In the genomic region with DNA sequence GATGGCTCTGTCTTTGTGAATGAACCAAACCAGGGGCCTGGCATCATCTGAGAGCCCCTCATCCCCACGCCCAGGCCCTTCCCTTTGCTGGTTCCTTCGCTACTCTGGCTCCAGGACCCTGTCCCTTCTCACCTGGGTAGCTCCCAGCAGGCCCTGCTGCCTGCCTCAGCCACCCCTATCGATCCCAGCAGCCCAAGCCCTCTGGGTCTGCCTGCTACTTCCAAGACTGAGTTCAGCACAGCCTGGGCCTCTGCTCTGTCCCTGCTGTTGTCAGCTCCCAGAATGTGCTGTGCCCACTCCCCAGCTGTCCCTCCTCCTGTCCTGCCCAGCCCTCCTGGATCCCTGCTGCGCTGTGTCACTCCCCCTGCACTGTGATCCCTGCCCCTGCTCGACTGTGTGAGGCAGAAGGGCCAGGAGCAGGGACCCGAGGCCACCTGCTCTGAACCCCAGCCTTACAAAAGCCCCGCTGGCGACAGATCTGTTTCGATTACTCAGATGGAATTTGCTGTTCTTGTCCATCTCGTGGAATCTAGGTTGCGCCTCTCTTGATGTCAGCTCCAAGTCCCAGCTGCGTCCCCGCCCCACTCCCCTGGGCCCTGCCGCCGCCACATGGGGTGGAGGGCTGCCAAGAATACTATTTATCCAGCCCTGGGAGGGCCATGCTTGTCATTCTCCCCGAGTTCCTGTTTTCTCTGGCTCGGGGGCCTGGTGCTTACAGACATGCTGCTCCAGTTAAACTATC, we compare ENCODE assay signal across 8 cellular contexts. TPM values are rescaled to one million over a fixed set of nuclear protein-coding genes. Genes with fewer than 3 reads are reported as not detected.
DNase-seq lines count a peak whose midpoint lies in the region; ATAC-seq and TF ChIP-seq lines count a peak whose summit lies in the region.

No MANE protein-coding gene starts in this region.

- H3K4me1 ChIP-seq in mucosa of descending colon (ENCODE audit: low read depth) (no peaks in the 10 kb centered on the region), vagina (peaks cover 19% of the 10 kb centered on the region)

- no peaks in the 10 kb centered on the region for H3K27me3 ChIP-seq in vagina

- H3K36me3 ChIP-seq in mucosa of descending colon (ENCODE audit: low read depth) (no peaks in the 10 kb centered on the region), vagina (peaks cover 0 to 39% of the 10 kb centered on the region in 2 donors)

- peak overlapping the region; percentile 89 for H3K27ac ChIP-seq in vagina

- H3K9me3 Mint-ChIP-seq in activated naive CD8-positive, alpha-beta T cell (ENCODE audit: low read depth) = no peaks in the 10 kb centered on the region
- H3K9me3 Mint-ChIP-seq in activated naive CD8-positive, alpha-beta T cell treated with anti-CD3 and anti-CD28 coated beads, Interleukin-2, amount 50 U/mL, for 24 hours = no peaks in the 10 kb centered on the region

- no peaks in the 10 kb centered on the region for H3K27me3 Mint-ChIP-seq in activated naive CD8-positive, alpha-beta T cell
- H3K27me3 Mint-ChIP-seq in activated naive CD8-positive, alpha-beta T cell treated with anti-CD3 and anti-CD28 coated beads, Interleukin-2, amount 50 U/mL, for 24 hours = no peaks in the 10 kb centered on the region

- H3K36me3 Mint-ChIP-seq in activated naive CD8-positive, alpha-beta T cell = peaks cover 3% of the 10 kb centered on the region
- H3K36me3 Mint-ChIP-seq in activated naive CD8-positive, alpha-beta T cell treated with anti-CD3 and anti-CD28 coated beads, Interleukin-2, amount 50 U/mL, for 24 hours (ENCODE audit: low read depth) = peaks cover 25% of the 10 kb centered on the region

- TF ChIP-seq CTCF in mucosa of descending colon (IDR thresholded peaks at IDR 0.05) (no peak), vagina (IDR thresholded peaks at IDR 0.05) (no peak)

- DNase-seq in activated naive CD8-positive, alpha-beta T cell treated with anti-CD3 and anti-CD28 coated beads, Interleukin-2, amount 50 U/mL, for 24 hours = no peak
- DNase-seq in mucosa of descending colon (peak in 2 of 3 donors; percentile 14 to 27), vagina (ENCODE audit: extremely low spot score in 2 of 2) (no peak), GOT3 (lab: John Stamatoyannopoulos, UW) (no peak), NAMALWA (ENCODE audit: low spot score) (no peak)

- peak overlapping the region; percentile 10 for H3K27ac Mint-ChIP-seq in activated naive CD8-positive, alpha-beta T cell
- H3K27ac Mint-ChIP-seq in activated naive CD8-positive, alpha-beta T cell treated with anti-CD3 and anti-CD28 coated beads, Interleukin-2, amount 50 U/mL, for 24 hours = no peak overlapping the region

- H3K4me3 ChIP-seq in mucosa of descending colon (no peak overlapping the region), vagina (peak overlapping the region in 1 of 2 donors; percentile 16)

- intact Hi-C loops in mucosa of descending colon (cut with DNase I, micrococcal nuclease) = no loop called here
- intact Hi-C loops in vagina (cut with DNase I) = no loop called here

- H3K4me1 Mint-ChIP-seq in activated naive CD8-positive, alpha-beta T cell (ENCODE audit: low read depth) = no peaks in the 10 kb centered on the region
- H3K4me1 Mint-ChIP-seq in activated naive CD8-positive, alpha-beta T cell treated with anti-CD3 and anti-CD28 coated beads, Interleukin-2, amount 50 U/mL, for 24 hours = peaks cover 6% of the 10 kb centered on the region

- no peak for TF ChIP-seq POLR2A in vagina (IDR thresholded peaks at IDR 0.05)

- no peaks in the 10 kb centered on the region for H3K9me3 ChIP-seq in mucosa of descending colon
- H3K9me3 ChIP-seq in vagina = no peaks in the 10 kb centered on the region

- no peak overlapping the region for H3K4me3 Mint-ChIP-seq in activated naive CD8-positive, alpha-beta T cell
- no peak overlapping the region for H3K4me3 Mint-ChIP-seq in activated naive CD8-positive, alpha-beta T cell treated with anti-CD3 and anti-CD28 coated beads, Interleukin-2, amount 50 U/mL, for 24 hours

- ATAC-seq in activated naive CD8-positive, alpha-beta T cell treated with anti-CD3 and anti-CD28 coated beads, Interleukin-2, amount 50 U/mL, for 24 hours = no peak
- ATAC-seq in esophagus mucosa = peak; percentile 35
- peak; percentile 24 for ATAC-seq in mucosa of descending colon
- no peak for ATAC-seq in HG03039 (IDR thresholded peaks at IDR 0.05; ENCODE audit: unreplicated experiment)

RNA-seq across cellular contexts. Expression of a gene that starts 13.0 kb away (rescaled TPM):
- 62.7 TPM for total RNA-seq in esophagus mucosa
- total RNA-seq in mucosa of descending colon = 10 to 100 TPM; 49.2 to 78.4 (median 72.6) TPM
- total RNA-seq in vagina = 68.5 TPM

RNA-seq across cellular contexts. Expression of a gene that starts 13.0 kb away (rescaled TPM):
- 12.6 TPM for total RNA-seq in esophagus mucosa
- 10 to 100 TPM; 19.7 to 44.7 (median 25.8) TPM for total RNA-seq in mucosa of descending colon
- 8.3 TPM for total RNA-seq in vagina

RNA-seq across cellular contexts. Expression of a gene that starts 48.9 kb away (rescaled TPM):
- total RNA-seq in esophagus mucosa (23.9 TPM), mucosa of descending colon (100 to 1,000 TPM; 130 to 191 (median 144) TPM), vagina (80.8 TPM)

Comparison
In these comparisons a context has a peak if more than half of its experiments do, and no peak if none do; other contexts are left out.
1. ATAC-seq: peak in esophagus mucosa (single experiment) and mucosa of descending colon (single experiment); none in activated naive CD8-positive, alpha-beta T cell treated with anti-CD3 and anti-CD28 coated beads, Interleukin-2, amount 50 U/mL, for 24 hours (single experiment) and HG03039 (single experiment).
2. DNase-seq: peak in mucosa of descending colon (2 of 3); none in activated naive CD8-positive, alpha-beta T cell treated with anti-CD3 and anti-CD28 coated beads, Interleukin-2, amount 50 U/mL, for 24 hours (single experiment), vagina (0 of 2), GOT3 (single experiment) and NAMALWA (single experiment).